33 cellular contexts compared by ENCODE assay signal in the genomic region with DNA sequence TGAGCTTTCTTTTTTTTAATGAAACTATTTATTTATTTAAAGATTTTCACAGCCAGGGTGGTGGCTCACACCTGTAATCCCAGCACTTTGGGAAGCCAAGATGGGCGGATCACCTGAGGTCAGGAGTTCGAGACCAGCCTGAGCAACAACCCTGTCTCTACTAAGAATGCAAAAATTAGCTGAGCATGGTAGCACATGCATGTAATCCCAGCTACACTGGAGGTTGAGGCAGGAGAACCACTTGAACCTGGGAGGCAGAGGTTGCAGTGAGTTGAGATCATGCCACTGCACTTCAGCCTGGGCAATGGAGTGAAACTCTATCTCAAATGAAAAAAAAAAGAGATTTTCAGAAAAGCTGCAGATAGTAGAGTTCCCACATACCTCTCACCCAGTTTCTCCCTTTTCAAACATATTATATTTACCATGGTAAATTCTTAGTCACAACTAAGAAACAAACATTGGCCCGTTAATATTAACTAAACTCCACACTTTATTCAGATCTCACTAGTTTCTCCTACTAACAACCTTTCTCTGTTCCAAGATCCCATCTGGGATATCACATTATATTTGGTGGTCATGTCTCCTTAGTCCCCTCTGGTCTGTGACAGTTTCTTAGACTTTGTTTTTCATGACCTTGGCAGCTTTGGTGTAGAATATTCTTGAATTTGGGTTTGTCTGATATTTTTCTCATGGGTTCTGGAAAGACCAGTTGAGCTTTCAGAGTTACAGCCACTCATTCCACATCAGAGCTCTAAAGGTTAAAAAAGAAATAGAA. TPM values are rescaled to one million over a fixed set of nuclear protein-coding genes. Genes with fewer than 3 reads are reported as not detected.
"Had no signal": no experiment of that assay in that cellular context is flagged by ENCODE, and none has a peak within 500 bp of the region (broad histone marks: within the 10 kb centered on the region; RNA-seq: fewer than 3 reads in every experiment).

No MANE protein-coding gene starts in this region.

- H3K4me3 ChIP-seq: dorsolateral prefrontal cortex, esophagus muscularis mucosa, gastroesophageal sphincter, heart left ventricle, lung, right atrium auricular region, sigmoid colon, testis, tibial artery had no signal

- H3K79me2 ChIP-seq: parathyroid adenoma had no signal

- H3K36me3 ChIP-seq: esophagus muscularis mucosa, gastroesophageal sphincter, heart left ventricle, right atrium auricular region, sigmoid colon, tibial artery had no signal

- H3K9ac ChIP-seq: parathyroid adenoma had no signal

- ATAC-seq: foreskin keratinocyte; gastroesophageal sphincter; heart left ventricle; left ventricle myocardium superior; natural killer cell treated with Interleukin-12 subunit alpha and Interleukin-12 subunit beta and Interleukin-15 and Interleukin-18, amount 100 ng/mL, for 72 hours; stimulated activated effector memory CD8-positive, alpha-beta T cell treated with anti-CD3 and anti-CD28 coated beads, Interleukin-12 subunit alpha, Interleukin-12 subunit beta, amount 100 ng/mL, for 72 hours; stimulated activated naive CD8-positive, alpha-beta T cell treated with anti-CD3 and anti-CD28 coated beads, Interleukin-15, Interleukin-2, amounts not matched to agents 100 U/mL and 50 U/mL, for 24 hours had no signal

- H2AFZ ChIP-seq: parathyroid adenoma had no signal

- H3K9me3 ChIP-seq: esophagus muscularis mucosa, gastroesophageal sphincter, heart left ventricle, right atrium auricular region, sigmoid colon, testis, tibial artery had no signal

- H3K27me3 ChIP-seq: foreskin keratinocyte, right atrium auricular region, testis, tibial artery had no signal

- H3K4me1 ChIP-seq: esophagus muscularis mucosa, foreskin keratinocyte, gastroesophageal sphincter, heart left ventricle, parathyroid adenoma, right atrium auricular region, sigmoid colon, testis, tibial artery had no signal

- DNase-seq: dorsolateral prefrontal cortex; effector CD4-positive, alpha-beta T cell; foreskin keratinocyte; heart left ventricle; hippocampal formation; islet precursor cell; kidney glomerular epithelial cell; left colon; left ventricle myocardium superior; sigmoid colon; stimulated activated CD4-positive, alpha-beta T cell treated with anti-CD3 and anti-CD28 coated beads, Interleukin-2, amount 100 ng/mL, for 24 hours; stimulated activated CD4-positive, alpha-beta T cell treated with anti-CD3 and anti-CD28 coated beads, Interleukin-4, amount 100 ng/mL, for 24 hours; stimulated activated naive CD8-positive, alpha-beta T cell treated with anti-CD3 and anti-CD28 coated beads, Interleukin-15, Interleukin-2, amounts not matched to agents 100 U/mL and 50 U/mL, for 24 hours; substantia nigra; testis; tibial artery had no signal

- H3K27ac ChIP-seq: dorsolateral prefrontal cortex, esophagus muscularis mucosa, foreskin keratinocyte, gastroesophageal sphincter, heart left ventricle, parathyroid adenoma, right atrium auricular region, sigmoid colon, testis, tibial artery had no signal

RNA-seq across cellular contexts. Expression of a gene that starts 7.8 kb away (rescaled TPM):
- total RNA-seq: cerebellum; endothelial cell of umbilical vein; epithelial cell of proximal tubule; esophagus muscularis mucosa; fibroblast of lung; foreskin keratinocyte; gastroesophageal sphincter; left ventricle myocardium superior; mononuclear cell; natural killer cell treated with Interleukin-12 subunit alpha and Interleukin-12 subunit beta and Interleukin-15 and Interleukin-18, amount 100 ng/mL, for 72 hours; neural crest cell; progenitor cell of endocrine pancreas; right atrium auricular region; sigmoid colon; skeletal muscle tissue; urinary bladder had no signal
- polyA plus RNA-seq: endothelial cell of umbilical vein, fibroblast of lung, foreskin keratinocyte, heart left ventricle had no signal

RNA-seq across cellular contexts. Expression of a gene that starts 41.3 kb away (rescaled TPM):
- total RNA-seq: endothelial cell of umbilical vein; fibroblast of lung; left ventricle myocardium superior; mononuclear cell; natural killer cell treated with Interleukin-12 subunit alpha and Interleukin-12 subunit beta and Interleukin-15 and Interleukin-18, amount 100 ng/mL, for 72 hours; neural crest cell; right atrium auricular region; sigmoid colon; skeletal muscle tissue had no signal
- polyA plus RNA-seq: endothelial cell of umbilical vein, fibroblast of lung, heart left ventricle had no signal

RNA-seq across cellular contexts. Expression of a gene that starts 58.5 kb away (rescaled TPM):
- total RNA-seq: cerebellum; endothelial cell of umbilical vein; fibroblast of lung; left colon; left ventricle myocardium superior; mononuclear cell; natural killer cell treated with Interleukin-12 subunit alpha and Interleukin-12 subunit beta and Interleukin-15 and Interleukin-18, amount 100 ng/mL, for 72 hours; neural crest cell; osteoblast; progenitor cell of endocrine pancreas; sigmoid colon; skeletal muscle tissue; urinary bladder had no signal
- polyA plus RNA-seq: endothelial cell of umbilical vein, fibroblast of lung, foreskin keratinocyte, heart left ventricle, urinary bladder had no signal
